In the genomic region with DNA sequence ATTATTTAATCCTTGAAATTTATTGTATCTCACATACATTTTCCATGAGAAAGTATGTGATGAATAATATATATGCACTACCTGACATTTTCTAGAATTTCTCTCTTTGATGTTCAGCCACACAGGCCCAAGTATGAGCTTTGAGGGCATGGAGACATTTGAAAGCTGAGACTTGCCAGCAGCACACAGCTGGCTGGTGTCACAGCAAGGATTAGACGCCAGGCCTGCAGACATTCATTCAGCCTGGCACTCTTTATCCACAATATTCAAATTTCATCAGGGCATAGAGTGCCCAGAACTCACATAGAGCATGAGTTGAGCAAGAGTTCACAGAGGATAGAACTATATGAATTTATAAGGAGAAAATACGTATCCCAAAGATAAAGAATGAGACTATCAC, we compare ENCODE assay signal across 17 cellular contexts.
"Had no signal": no experiment of that assay in that cellular context is flagged by ENCODE, and none has a peak within 500 bp of the region (broad histone marks: within the 10 kb centered on the region; RNA-seq: fewer than 3 reads in every experiment).

No MANE protein-coding gene starts in this region.

- H3K36me3 ChIP-seq: SJCRH30 had no signal

- H3K4me3 Mint-ChIP-seq: IgD-negative memory B cell had no signal

- H3K4me1 ChIP-seq: SJCRH30 had no signal

- H3K27me3 ChIP-seq: SJCRH30 had no signal

- H3K4me2 ChIP-seq: KMS-11 had no signal

- H3K27ac Mint-ChIP-seq: IgD-negative memory B cell had no signal

- H3K27me3 Mint-ChIP-seq: IgD-negative memory B cell had no signal

- H3K9me3 ChIP-seq: SJCRH30 had no signal

- H3K4me3 ChIP-seq: K562, SJCRH30 had no signal

- H3K9ac ChIP-seq: KMS-11 had no signal

- DNase-seq: Kasumi-1, MM.1S, NCI-H1092 treated with DMSO at 0.1 percent for 48 hours, NCI-H1436, NCI-H187, NCI-H2171, NCI-H226, NCI-H510A, NCI-H524 treated with DMSO at 0.1 percent for 48 hours, NCI-H774, SJCRH30 had no signal

- H3K27ac ChIP-seq: HL-60, KMS-11, RWPE1, SJCRH30 had no signal

- H3K36me3 Mint-ChIP-seq: IgD-negative memory B cell had no signal

- ATAC-seq: K562, SK-N-SH treated with all-trans-retinoic acid at 6 μM for 48 hours had no signal

- H3K4me1 Mint-ChIP-seq: IgD-negative memory B cell had no signal
